In genomic region chr19:15238639-15239155, GRCh38 we compare ENCODE assay signal across 19 cellular contexts. TPM values are rescaled to one million over a fixed set of nuclear protein-coding genes. Genes with fewer than 3 reads are reported as not detected.
"Had no signal": no experiment of that assay in that cellular context is flagged by ENCODE, and none has a peak within 500 bp of the region (broad histone marks: within the 10 kb centered on the region; RNA-seq: fewer than 3 reads in every experiment).

No MANE protein-coding gene starts in this region.

- H3K27me3 ChIP-seq: dorsolateral prefrontal cortex, esophagus muscularis mucosa, heart left ventricle had no signal

- H3K4me3 ChIP-seq: dorsolateral prefrontal cortex, esophagus muscularis mucosa, heart left ventricle, thoracic aorta had no signal

- ATAC-seq: activated CD8-positive, alpha-beta T cell treated with anti-CD3 and anti-CD28 coated beads for 36 hours; left lobe of liver; stimulated activated naive CD8-positive, alpha-beta T cell treated with anti-CD3 and anti-CD28 coated beads, Interleukin-15, amount 100 ng/mL, for 72 hours had no signal

- H3K4me3 Mint-ChIP-seq: activated CD8-positive, alpha-beta T cell treated with anti-CD3 and anti-CD28 coated beads for 36 hours; activated T-helper 1 cell treated with anti-CD3 and anti-CD28 coated beads, Interleukin-12 subunit alpha, Interleukin-12 subunit beta, Interleukin-2, Interleukin-4 antibody, amounts not matched to agents 30 ng/mL and 10 ng/mL and 1 ng/mL, durations not matched to agents 14 hours and 24 hours and 36 hours; central memory CD8-positive, alpha-beta T cell; nephron; stimulated activated naive CD8-positive, alpha-beta T cell treated with anti-CD3 and anti-CD28 coated beads, Interleukin-15, amount 100 ng/mL, for 72 hours had no signal

- H3K27ac Mint-ChIP-seq: activated CD8-positive, alpha-beta T cell treated with anti-CD3 and anti-CD28 coated beads for 36 hours; activated T-helper 1 cell treated with anti-CD3 and anti-CD28 coated beads, Interleukin-12 subunit alpha, Interleukin-12 subunit beta, Interleukin-2, Interleukin-4 antibody, amounts not matched to agents 30 ng/mL and 10 ng/mL and 1 ng/mL, durations not matched to agents 14 hours and 24 hours and 36 hours; nephron had no signal

- H3K9me3 ChIP-seq: esophagus muscularis mucosa, heart left ventricle, thoracic aorta had no signal

- H3K27ac ChIP-seq: thoracic aorta, VCaP had no signal

- H3K9me3 Mint-ChIP-seq: activated CD8-positive, alpha-beta T cell treated with anti-CD3 and anti-CD28 coated beads for 36 hours; activated T-helper 1 cell treated with anti-CD3 and anti-CD28 coated beads, Interleukin-12 subunit alpha, Interleukin-12 subunit beta, Interleukin-2, Interleukin-4 antibody, amounts not matched to agents 30 ng/mL and 10 ng/mL and 1 ng/mL, durations not matched to agents 14 hours and 24 hours and 36 hours; central memory CD8-positive, alpha-beta T cell; nephron; stimulated activated naive CD8-positive, alpha-beta T cell treated with anti-CD3 and anti-CD28 coated beads, Interleukin-15, amount 100 ng/mL, for 72 hours had no signal

- DNase-seq: activated CD4-positive, alpha-beta T cell treated with anti-CD3 and anti-CD28 coated beads for 4 hours; activated CD8-positive, alpha-beta memory T cell treated with anti-CD3 and anti-CD28 coated beads, Interleukin-2, amount 50 U/mL, for 4 hours; activated CD8-positive, alpha-beta T cell treated with anti-CD3 and anti-CD28 coated beads for 36 hours; activated naive CD4-positive, alpha-beta T cell treated with Interleukin-2 at 50 U/mL for 16 hours; dorsolateral prefrontal cortex; foreskin fibroblast; heart left ventricle; islet precursor cell; mesenchymal stem cell; stimulated activated CD4-positive, alpha-beta T cell treated with anti-CD3 and anti-CD28 coated beads, Interleukin-4, amount 100 ng/mL, for 4 hours; stimulated activated naive CD8-positive, alpha-beta T cell treated with anti-CD3 and anti-CD28 coated beads, Interleukin-15, amount 100 ng/mL, for 72 hours; T-helper 1 cell had no signal

RNA-seq across cellular contexts. Expression of gene EPHX3, which starts 6.4 kb away (rescaled TPM):
- total RNA-seq: activated CD8-positive, alpha-beta T cell treated with anti-CD3 and anti-CD28 coated beads for 36 hours; activated T-helper 1 cell treated with anti-CD3 and anti-CD28 coated beads, Interleukin-12 subunit alpha, Interleukin-12 subunit beta, Interleukin-2, Interleukin-4 antibody, amounts not matched to agents 30 ng/mL and 10 ng/mL and 1 ng/mL, durations not matched to agents 14 hours and 24 hours and 36 hours had no signal

RNA-seq across cellular contexts. Expression of gene NOTCH3, which starts 37.9 kb away (rescaled TPM):
- total RNA-seq: activated T-helper 1 cell treated with anti-CD3 and anti-CD28 coated beads, Interleukin-12 subunit alpha, Interleukin-12 subunit beta, Interleukin-2, Interleukin-4 antibody, amounts not matched to agents 30 ng/mL and 10 ng/mL and 1 ng/mL, durations not matched to agents 14 hours and 24 hours and 36 hours had no signal
